Comparison of ENCODE assay signal across 17 cellular contexts in genomic region chr22:38107692-38108515, GRCh38. TPM values are rescaled to one million over a fixed set of nuclear protein-coding genes. Genes with fewer than 3 reads are reported as not detected.
DNase-seq lines count a peak whose midpoint lies in the region; ATAC-seq, FAIRE-seq and TF ChIP-seq lines count a peak whose summit lies in the region.
"Had no signal": no experiment of that assay in that cellular context is flagged by ENCODE, and none has a peak within 500 bp of the region (broad histone marks: within the 10 kb centered on the region; RNA-seq: fewer than 3 reads in every experiment).

No MANE protein-coding gene starts in this region.

- no peak for TF ChIP-seq CTCF in foreskin fibroblast (IDR thresholded peaks at IDR 0.05; ENCODE audit: low read depth, low read length)
- no peak for TF ChIP-seq CTCF in osteoblast (IDR thresholded peaks at IDR 0.05; ENCODE audit: extremely low read depth, low read depth, low read length)
- TF ChIP-seq CTCF in gastroesophageal sphincter (IDR thresholded peaks at IDR 0.05): no peak

- H3K4me1 ChIP-seq in BLaER1 treated with 17β-estradiol and CSF1 and Interleukin-3, amounts not matched to agents 10 nM and 100 nM: peaks cover 0 to 31% (median 21%) of the 10 kb centered on the region in 10 experiments; a peak in 14 of 20 replicates
- H3K4me1 ChIP-seq in osteoblast (ENCODE audit: insufficient read depth, low read length): no peaks in the 10 kb centered on the region
- H3K4me1 ChIP-seq in gastroesophageal sphincter: peaks cover 0 to 15% (median 0%) of the 10 kb centered on the region in 3 donors

- no peaks in the 10 kb centered on the region for H3K9me3 ChIP-seq in BLaER1 treated with 17β-estradiol and CSF1 and Interleukin-3, amounts not matched to agents 10 nM and 100 nM (replicated peaks in 1 of 11)
- no peaks in the 10 kb centered on the region for H3K9me3 ChIP-seq in osteoblast (ENCODE audit: low read depth, low read length)
- no peaks in the 10 kb centered on the region for H3K9me3 ChIP-seq in gastroesophageal sphincter

- no peaks in the 10 kb centered on the region; a peak in 2 of 22 replicates for H4K20me1 ChIP-seq in BLaER1 treated with 17β-estradiol and CSF1 and Interleukin-3, amounts not matched to agents 10 nM and 100 nM
- H4K20me1 ChIP-seq in osteoblast (ENCODE audit: insufficient read depth, low read length): no peaks in the 10 kb centered on the region

- TF ChIP-seq POLR2A in gastroesophageal sphincter (IDR thresholded peaks at IDR 0.05): no peak

- H3K79me2 ChIP-seq in osteoblast (ENCODE audit: insufficient read depth, low read length): no peaks in the 10 kb centered on the region

- no CpG with 5 or more reads among the region's 17 CpGs for WGBS in gastroesophageal sphincter (ENCODE audit: low coverage in 1 of 2), 2 donors

- ATAC-seq in GM18907 (IDR thresholded peaks at IDR 0.05; ENCODE audit: unreplicated experiment) (no peak), gastroesophageal sphincter (no peak)

- no peak for FAIRE-seq in GM19239 (lab: Jason Lieb, UNC)

- H3K36me3 ChIP-seq in BLaER1 treated with 17β-estradiol and CSF1 and Interleukin-3, amounts not matched to agents 10 nM and 100 nM: peaks cover 0 to 13% (median 0%) of the 10 kb centered on the region in 11 experiments; a peak in 3 of 22 replicates
- H3K36me3 ChIP-seq in osteoblast (ENCODE audit: insufficient read depth, low read length): no peaks in the 10 kb centered on the region
- H3K36me3 ChIP-seq in gastroesophageal sphincter: peaks cover 0 to 14% of the 10 kb centered on the region in 2 donors

- no peak overlapping the region for H2AFZ ChIP-seq in osteoblast (ENCODE audit: low read length)

- peak; percentile 90 for DNase-seq in HuH-7.5 (ENCODE audit: low spot score)
- DNase-seq in foreskin fibroblast: peak; percentile 28 to 87
- peak; percentile 71 for DNase-seq in osteoblast (ENCODE audit: insufficient read length, low spot score, missing footprints)
- DNase-seq in GM19239 (ENCODE audit: insufficient read length, low spot score): no peak
- no peak for DNase-seq in GM19238 (ENCODE audit: insufficient read length, low spot score)
- DNase-seq: activated CD4-positive, alpha-beta T cell treated with anti-CD3 and anti-CD28 coated beads for 48 hours; activated T-cell treated with anti-CD3 and anti-CD28 coated beads, Interleukin-2, amount 50 U/mL, for 48 hours; CD4-positive, CD25-positive, alpha-beta regulatory T cell; KG1; mammary epithelial cell; NCI-H1930; stimulated activated CD4-positive, alpha-beta T cell treated with anti-CD3 and anti-CD28 coated beads, Interleukin-2, amount 100 ng/mL, for 24 hours; stimulated activated naive CD4-positive, alpha-beta T cell treated with Interleukin-2 at 50 U/mL for 16 hours had no signal

- no peaks in the 10 kb centered on the region for H3K27me3 ChIP-seq in BLaER1 treated with 17β-estradiol and CSF1 and Interleukin-3, amounts not matched to agents 10 nM and 100 nM
- H3K27me3 ChIP-seq in osteoblast (ENCODE audit: insufficient read depth, low read length) (no peaks in the 10 kb centered on the region), gastroesophageal sphincter (no peaks in the 10 kb centered on the region)

- peak overlapping the region in 6 of 11 experiments; percentile 10 to 49 (median 37); a peak in 8 of 22 replicates for H3K4me2 ChIP-seq in BLaER1 treated with 17β-estradiol and CSF1 and Interleukin-3, amounts not matched to agents 10 nM and 100 nM
- H3K4me2 ChIP-seq in osteoblast (ENCODE audit: insufficient read depth, low read length): no peak overlapping the region

- no peak overlapping the region for H3K27ac ChIP-seq in BLaER1 treated with 17β-estradiol and CSF1 and Interleukin-3, amounts not matched to agents 10 nM and 100 nM
- H3K27ac ChIP-seq in osteoblast (ENCODE audit: low read depth, low read length) (no peak overlapping the region), gastroesophageal sphincter (no peak overlapping the region)

- H3K9ac ChIP-seq in BLaER1 treated with 17β-estradiol and CSF1 and Interleukin-3, amounts not matched to agents 10 nM and 100 nM: no peak overlapping the region

- TF ChIP-seq EP300 in gastroesophageal sphincter (IDR thresholded peaks at IDR 0.05): no peak

- H3K4me3 ChIP-seq in BLaER1 treated with 17β-estradiol and CSF1 and Interleukin-3, amounts not matched to agents 10 nM and 100 nM: no peak overlapping the region
- H3K4me3 ChIP-seq in foreskin fibroblast (ENCODE audit: low read depth in 1 of 2, low read length in 2 of 2): no peak overlapping the region
- no peak overlapping the region for H3K4me3 ChIP-seq in osteoblast (ENCODE audit: insufficient read depth, low read length)
- no peak overlapping the region for H3K4me3 ChIP-seq in gastroesophageal sphincter

RNA-seq across cellular contexts. Expression of gene BAIAP2L2, which starts 2.6 kb away (rescaled TPM):
- total RNA-seq in osteoblast (0.88 and 1.1 TPM in 2 replicates), gastroesophageal sphincter (under 1 TPM in 1 of 4 donors, not detected in 3; 0.58 TPM)

RNA-seq across cellular contexts. Expression of gene SLC16A8, which starts 23.9 kb away (rescaled TPM):
- not detected in 2 replicates for total RNA-seq in osteoblast
- total RNA-seq in gastroesophageal sphincter: not detected
- total RNA-seq: CD4-positive, CD25-positive, alpha-beta regulatory T cell; mammary epithelial cell; T-helper 2 cell treated with Interferon-gamma antibody and Interleukin-4, amounts not matched to agents 100 ng/mL and 5 ng/mL, for 36 hours had no signal

RNA-seq across cellular contexts. Expression of gene PICK1, which starts 50.7 kb away (rescaled TPM):
- total RNA-seq in osteoblast: 14.4 and 15.6 TPM in 2 replicates
- total RNA-seq in gastroesophageal sphincter: 10 to 100 TPM; 20.3 to 35.3 (median 25.7) TPM

Comparison
In these comparisons a context has a peak if more than half of its experiments do, and no peak if none do; other contexts are left out.
1. DNase-seq: peak in HuH-7.5 (single experiment), foreskin fibroblast (2 of 2) and osteoblast (single experiment); none in GM19239 (single experiment) and GM19238 (single experiment).